9 cellular contexts compared by ENCODE assay signal in genomic region chr1:28236656-28237331, GRCh38. TPM values are rescaled to one million over a fixed set of nuclear protein-coding genes. Genes with fewer than 3 reads are reported as not detected.
DNase-seq lines count a peak whose midpoint lies in the region; ATAC-seq and TF ChIP-seq lines count a peak whose summit lies in the region.
"Had no signal": no experiment of that assay in that cellular context is flagged by ENCODE, and none has a peak within 500 bp of the region (broad histone marks: within the 10 kb centered on the region; RNA-seq: fewer than 3 reads in every experiment).

No MANE protein-coding gene starts in this region.

- no peaks in the 10 kb centered on the region for H3K9me3 ChIP-seq in KOPT-K1 (ENCODE audit: insufficient read depth, low read length, poor library complexity, severe bottlenecking)
- no peaks in the 10 kb centered on the region for H3K9me3 ChIP-seq in effector memory CD4-positive, alpha-beta T cell (ENCODE audit: control insufficient read depth, low read length)
- no peaks in the 10 kb centered on the region for H3K9me3 ChIP-seq in muscle layer of colon (ENCODE audit: low read length)

- H3K27ac Mint-ChIP-seq in Calu3 (ENCODE audit: unreplicated experiment) = no peak overlapping the region
- H3K27ac Mint-ChIP-seq: activated T-helper 17 cell treated with anti-CD3 and anti-CD28 coated beads, Interleukin-2, amount 50 U/mL, for 72 hours had no signal

- H3K36me3 Mint-ChIP-seq in Calu3 (ENCODE audit: insufficient read depth, unreplicated experiment) = peaks cover 13% of the 10 kb centered on the region

- no peaks in the 10 kb centered on the region for H3K9me3 Mint-ChIP-seq in Calu3 (ENCODE audit: low read depth, unreplicated experiment)
- H3K9me3 Mint-ChIP-seq: activated T-helper 17 cell treated with anti-CD3 and anti-CD28 coated beads, Interleukin-2, amount 50 U/mL, for 72 hours had no signal

- BruUV-seq in Calu3 (replicated peaks; lab: Mats Ljungman, UMichigan) = no TSS peak

- H3K27ac ChIP-seq in KOPT-K1 (ENCODE audit: low read depth, low read length, poor library complexity, severe bottlenecking) (peak overlapping the region; percentile 83), muscle layer of colon (ENCODE audit: low read depth, low read length) (peak overlapping the region; percentile 84)
- peak overlapping the region; percentile 79 for H3K27ac ChIP-seq in effector memory CD4-positive, alpha-beta T cell (ENCODE audit: insufficient read depth, low read length, poor library complexity, severe bottlenecking)

- peaks cover 25% of the 10 kb centered on the region for H3K36me3 ChIP-seq in KOPT-K1 (ENCODE audit: insufficient read depth, low read length)
- no peaks in the 10 kb centered on the region for H3K36me3 ChIP-seq in effector memory CD4-positive, alpha-beta T cell (ENCODE audit: control insufficient read depth, insufficient read depth, low read length)
- no peaks in the 10 kb centered on the region for H3K36me3 ChIP-seq in muscle layer of colon (ENCODE audit: insufficient read depth, low read length)

- H3K4me1 ChIP-seq in effector memory CD4-positive, alpha-beta T cell (ENCODE audit: control insufficient read depth, insufficient read depth, low read length, poor library complexity, severe bottlenecking) = peaks cover 13% of the 10 kb centered on the region
- H3K4me1 ChIP-seq in muscle layer of colon (ENCODE audit: insufficient read depth, low read length) = peaks cover 21% of the 10 kb centered on the region

- no peak overlapping the region for H3K4me3 Mint-ChIP-seq in Calu3 (ENCODE audit: low read depth, unreplicated experiment)
- H3K4me3 Mint-ChIP-seq: activated T-helper 17 cell treated with anti-CD3 and anti-CD28 coated beads, Interleukin-2, amount 50 U/mL, for 72 hours had no signal

- H3K4me3 ChIP-seq in AG10803 (ENCODE audit: low read length) (peak overlapping the region; percentile 98), muscle layer of colon (ENCODE audit: low read depth in 1 of 2, low read length in 2 of 2) (peak overlapping the region; percentile 82 to 98)
- peak overlapping the region; percentile 92 for H3K4me3 ChIP-seq in effector memory CD4-positive, alpha-beta T cell (ENCODE audit: insufficient read depth, low read depth, low read length, poor library complexity, severe bottlenecking)

- no peak for ATAC-seq in GM18873 (IDR thresholded peaks at IDR 0.05; ENCODE audit: low FRiP score, unreplicated experiment)

- no peaks in the 10 kb centered on the region for H3K27me3 ChIP-seq in effector memory CD4-positive, alpha-beta T cell (replicated peaks; ENCODE audit: control insufficient read depth, insufficient read depth, low read length, poor library complexity, severe bottlenecking)
- no peaks in the 10 kb centered on the region for H3K27me3 ChIP-seq in muscle layer of colon (ENCODE audit: control insufficient read depth in 1 of 2, insufficient read depth in 2 of 2, low read length in 2 of 2)

- no peaks in the 10 kb centered on the region for H3K27me3 Mint-ChIP-seq in Calu3 (ENCODE audit: unreplicated experiment)
- H3K27me3 Mint-ChIP-seq: activated T-helper 17 cell treated with anti-CD3 and anti-CD28 coated beads, Interleukin-2, amount 50 U/mL, for 72 hours had no signal

- intact Hi-C loops in Calu3 (cut with micrococcal nuclease; ENCODE audit: unreplicated experiment) = no loop called here

- CTCF ChIA-PET in Calu3 (lab: Charles Lee) = interaction anchor here (0.5 to 1.9 kb wide), 3 partner anchors 12 to 131 kb away, joined by 4 to 8 read pairs (median 4); no protein-coding TSS in a partner anchor

- no peaks in the 10 kb centered on the region for H3K4me1 Mint-ChIP-seq in Calu3 (ENCODE audit: low read depth, unreplicated experiment)

- TF ChIP-seq CTCF in AG10803 (conservative IDR thresholded peaks at IDR 0.05; ENCODE audit: low read length) (no peak), Calu3 (IDR thresholded peaks at IDR 0.05; ENCODE audit: unreplicated experiment) (no peak)

- peak overlapping the region; percentile 91 for H3K9ac ChIP-seq in muscle layer of colon (ENCODE audit: low read length)

- DNase-seq in AG10803 (ENCODE audit: low read depth) = no peak
- no peak for DNase-seq in effector memory CD4-positive, alpha-beta T cell
- DNase-seq in AG08395 (ENCODE audit: low spot score) = no peak
- DNase-seq in DMS153 (lab: John Stamatoyannopoulos, UW) = no peak
- DNase-seq in Calu3 = no peak

RNA-seq across cellular contexts. Expression of gene ATP5IF1, which starts 0.9 kb away (rescaled TPM):
- 112 and 125 TPM in 2 replicates for total RNA-seq in Calu3 (2022)

RNA-seq across cellular contexts. Expression of gene DNAJC8, which starts 4.0 kb away (rescaled TPM):
- 57.6 and 58.3 TPM in 2 replicates for total RNA-seq in Calu3 (2022)

RNA-seq across cellular contexts. Expression of gene SESN2, which starts 22.5 kb away (rescaled TPM):
- total RNA-seq in Calu3 (2022) = 12.4 and 13.0 TPM in 2 replicates
